14 cellular contexts compared by ENCODE assay signal in the genomic region with DNA sequence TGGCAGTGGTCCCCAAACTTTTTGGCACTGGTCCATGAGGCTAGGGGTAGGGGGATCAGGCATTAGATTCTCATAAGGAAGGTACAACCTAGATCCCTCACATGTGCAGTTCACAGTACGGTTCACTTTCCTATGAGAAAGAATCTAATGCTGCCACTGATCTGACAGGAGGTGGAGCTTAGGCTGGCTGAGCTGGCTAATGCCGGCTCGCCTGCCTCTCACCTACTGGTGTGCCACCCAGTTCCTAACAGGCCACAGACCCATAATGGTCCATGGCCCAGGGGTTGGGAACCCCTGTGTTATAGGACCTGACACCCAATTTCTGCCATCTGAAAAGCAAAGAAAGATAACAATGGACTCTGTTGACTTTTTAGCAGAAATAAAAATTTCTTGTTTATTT.
A peak's percentile ranks its signal among the peaks of the same experiment; 100 is the strongest.
DNase-seq lines count a peak whose midpoint lies in the region; ATAC-seq, FAIRE-seq and TF ChIP-seq lines count a peak whose summit lies in the region.
"Had no signal": no experiment of that assay in that cellular context is flagged by ENCODE, and none has a peak within 500 bp of the region (broad histone marks: within the 10 kb centered on the region; RNA-seq: fewer than 3 reads in every experiment).

No MANE protein-coding gene starts in this region.

- H3K27ac ChIP-seq in CD4-positive, alpha-beta memory T cell (ENCODE audit: low read depth, low read length) = peak overlapping the region; percentile 55
- no peak overlapping the region for H3K27ac ChIP-seq in pancreas
- H3K27ac ChIP-seq: dorsolateral prefrontal cortex had no signal

- H3K9me3 Mint-ChIP-seq in CD4-positive, alpha-beta memory T cell = peaks cover 0 to 1% (median 0%) of the 10 kb centered on the region in 8 donors
- H3K9me3 Mint-ChIP-seq in activated naive CD4-positive, alpha-beta T cell treated with anti-CD3 and anti-CD28 coated beads, Interleukin-2, amount 50 U/mL, for 24 hours = peaks cover 4% of the 10 kb centered on the region

- H3K36me3 ChIP-seq in CD4-positive, alpha-beta memory T cell (ENCODE audit: insufficient read depth, low read length) = no peaks in the 10 kb centered on the region
- H3K36me3 ChIP-seq in pancreas = no peaks in the 10 kb centered on the region
- H3K36me3 ChIP-seq: BE2C, thyroid gland had no signal

- peak in 3 of 4 donors; percentile 25 to 44 (median 40) for ATAC-seq in pancreas
- no peak for ATAC-seq in GM19035 (IDR thresholded peaks at IDR 0.05; ENCODE audit: unreplicated experiment)
- ATAC-seq in GM18867 (IDR thresholded peaks at IDR 0.05; ENCODE audit: unreplicated experiment) = no peak
- no peak for ATAC-seq in GM19351 (IDR thresholded peaks at IDR 0.05; ENCODE audit: unreplicated experiment)

- H3K27me3 ChIP-seq in CD4-positive, alpha-beta memory T cell (ENCODE audit: insufficient read depth, low read length) = no peaks in the 10 kb centered on the region
- no peaks in the 10 kb centered on the region for H3K27me3 ChIP-seq in pancreas
- H3K27me3 ChIP-seq: BE2C, dorsolateral prefrontal cortex, thyroid gland had no signal

- peak overlapping the region; percentile 91 to 99 (median 98) for H3K27ac Mint-ChIP-seq in CD4-positive, alpha-beta memory T cell
- H3K27ac Mint-ChIP-seq in activated naive CD4-positive, alpha-beta T cell treated with anti-CD3 and anti-CD28 coated beads, Interleukin-2, amount 50 U/mL, for 24 hours = peak overlapping the region; percentile 38

- peak overlapping the region in 1 of 2 donors; percentile 40 for H3K4me3 ChIP-seq in CD4-positive, alpha-beta memory T cell (ENCODE audit: low read length in 2 of 2)
- H3K4me3 ChIP-seq in pancreas = no peak overlapping the region
- H3K4me3 ChIP-seq: dorsolateral prefrontal cortex, thyroid gland had no signal

- peak overlapping the region; percentile 38 to 89 (median 78) for H3K4me3 Mint-ChIP-seq in CD4-positive, alpha-beta memory T cell
- peak overlapping the region; percentile 64 for H3K4me3 Mint-ChIP-seq in activated naive CD4-positive, alpha-beta T cell treated with anti-CD3 and anti-CD28 coated beads, Interleukin-2, amount 50 U/mL, for 24 hours

- H3K27me3 Mint-ChIP-seq in CD4-positive, alpha-beta memory T cell = no peaks in the 10 kb centered on the region
- no peaks in the 10 kb centered on the region for H3K27me3 Mint-ChIP-seq in activated naive CD4-positive, alpha-beta T cell treated with anti-CD3 and anti-CD28 coated beads, Interleukin-2, amount 50 U/mL, for 24 hours

- peak in 2 of 5 donors; percentile 33 to 53 for DNase-seq in CD4-positive, alpha-beta memory T cell
- DNase-seq in T-helper 2 cell (peak in 3 of 5 experiments; percentile 14 to 82 (median 41)), pancreas (no peak), 8988T (no peak)
- DNase-seq: BE2C, dorsolateral prefrontal cortex, mammary epithelial cell, NCI-H82, T-helper 9 cell had no signal

- intact Hi-C loops in CD4-positive, alpha-beta memory T cell (cut with micrococcal nuclease) = loop anchor here (2.0 kb wide), 1 partner anchor 45 kb away; no protein-coding TSS in a partner anchor
- intact Hi-C loops in pancreas (cut with DNase I) = no loop called here

- peaks cover 4 to 11% of the 10 kb centered on the region in 2 donors for H3K36me3 Mint-ChIP-seq in CD4-positive, alpha-beta memory T cell
- peaks cover 21% of the 10 kb centered on the region for H3K36me3 Mint-ChIP-seq in activated naive CD4-positive, alpha-beta T cell treated with anti-CD3 and anti-CD28 coated beads, Interleukin-2, amount 50 U/mL, for 24 hours

- POLR2A ChIA-PET in CD4-positive, alpha-beta memory T cell (lab: Charles Lee; ENCODE audit: partially characterized antibody) = interaction anchor here (0.6 to 1.9 kb wide), 7 partner anchors 17 to 324 kb away, joined by 3 to 9 read pairs (median 4); a partner anchor contains a TSS

- H3K4me1 ChIP-seq in CD4-positive, alpha-beta memory T cell (ENCODE audit: insufficient read depth, low read length) = peaks cover 82% of the 10 kb centered on the region
- peaks cover 0 to 1% (median under 1%) of the 10 kb centered on the region in 3 donors for H3K4me1 ChIP-seq in pancreas
- H3K4me1 ChIP-seq: BE2C had no signal

- no peak for TF ChIP-seq CTCF in pancreas (IDR thresholded peaks at IDR 0.05)

- H3K4me1 Mint-ChIP-seq in CD4-positive, alpha-beta memory T cell = peaks cover 64 to 89% (median 76%) of the 10 kb centered on the region in 4 donors
- peaks cover 61% of the 10 kb centered on the region for H3K4me1 Mint-ChIP-seq in activated naive CD4-positive, alpha-beta T cell treated with anti-CD3 and anti-CD28 coated beads, Interleukin-2, amount 50 U/mL, for 24 hours

- no peak for FAIRE-seq in pancreas (lab: Jason Lieb, UNC)

- CTCF ChIA-PET in CD4-positive, alpha-beta memory T cell (lab: Charles Lee; ENCODE audit: partially characterized antibody) = interaction anchor here (0.7 to 1.9 kb wide), 8 partner anchors 17 to 333 kb away, joined by 3 to 8 read pairs (median 4); no protein-coding TSS in a partner anchor

- WGBS in pancreas, 2 donors = 57 to 58% methylated on average over 3 of the region's 3 CpGs

- H3K9me3 ChIP-seq in CD4-positive, alpha-beta memory T cell (ENCODE audit: control insufficient read depth in 1 of 2, low read length in 2 of 2) = no peaks in the 10 kb centered on the region
- no peaks in the 10 kb centered on the region for H3K9me3 ChIP-seq in pancreas
- H3K9me3 ChIP-seq: BE2C, thyroid gland had no signal

Comparison
In these comparisons a context has a peak if more than half of its experiments do, and no peak if none do; other contexts are left out.
1. DNase-seq: peak in T-helper 2 cell (3 of 5); none in pancreas (0 of 6) and 8988T (single experiment).
2. ATAC-seq: peak in pancreas (3 of 4); none in GM19035 (single experiment), GM18867 (single experiment) and GM19351 (single experiment).